Comparison of ENCODE assay signal across 1 cellular context in genomic region chr7:151732834-151733585, GRCh38.
TF ChIP-seq lines count a peak whose summit lies in the region.

No MANE protein-coding gene starts in this region.

TF ChIP-seq in HepG2, 621 proteins besides CTCF, POLR2A, EP300 and RAD21 (continued from another document):
- TF ChIP-seq ZNF318 (CRISPR knock-in tag; IDR thresholded peaks at IDR 0.05): no peak
- no peak for TF ChIP-seq ZNF644 (CRISPR knock-in tag; IDR thresholded peaks at IDR 0.05; ENCODE audit: low read depth)
- TF ChIP-seq ZNF597 (CRISPR knock-in tag; IDR thresholded peaks at IDR 0.05): no peak
- TF ChIP-seq HNRNPL (IDR thresholded peaks at IDR 0.05; ENCODE audit: low read depth, low read length): no peak
- no peak for TF ChIP-seq ZBTB10 (CRISPR knock-in tag; IDR thresholded peaks at IDR 0.05; ENCODE audit: borderline replicate concordance)
- no peak for TF ChIP-seq LBX2 (CRISPR knock-in tag; IDR thresholded peaks at IDR 0.05; ENCODE audit: borderline replicate concordance)
- TF ChIP-seq AGO2 (optimal IDR thresholded peaks at IDR 0.05; ENCODE audit: low read depth, low read length): no peak
- no peak for TF ChIP-seq MZF1 (CRISPR knock-in tag; IDR thresholded peaks at IDR 0.05; ENCODE audit: borderline replicate concordance)
- TF ChIP-seq EEA1 (CRISPR knock-in tag; IDR thresholded peaks at IDR 0.05; ENCODE audit: borderline replicate concordance): no peak
- TF ChIP-seq BCL6 (CRISPR knock-in tag; IDR thresholded peaks at IDR 0.05): no peak
- no peak for TF ChIP-seq ZBTB49 (CRISPR knock-in tag; IDR thresholded peaks at IDR 0.05; ENCODE audit: borderline replicate concordance)
